In the genomic region with DNA sequence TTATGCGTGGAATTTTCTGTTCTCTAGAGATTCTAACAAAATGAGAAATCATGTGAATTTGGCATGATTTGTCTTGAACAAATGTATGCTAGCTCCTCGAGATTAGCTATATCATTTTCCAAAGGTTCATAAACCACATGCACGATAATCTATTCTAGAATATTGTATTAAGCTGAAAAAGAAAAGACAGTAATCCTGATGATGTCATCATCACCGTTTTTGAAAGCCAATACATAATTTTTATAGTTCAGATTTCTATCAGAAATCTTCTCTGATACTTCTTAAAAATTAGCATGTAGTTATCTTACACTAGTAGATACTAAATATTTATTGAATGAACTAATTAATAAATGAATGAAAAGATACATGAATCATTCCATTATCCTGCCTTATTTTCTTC, we compare ENCODE assay signal across 23 cellular contexts.
DNase-seq lines count a peak whose midpoint lies in the region; ATAC-seq, FAIRE-seq and TF ChIP-seq lines count a peak whose summit lies in the region.
"Had no signal": no experiment of that assay in that cellular context is flagged by ENCODE, and none has a peak within 500 bp of the region (broad histone marks: within the 10 kb centered on the region; RNA-seq: fewer than 3 reads in every experiment).

No MANE protein-coding gene starts in this region.

- no peak overlapping the region for H3K4me3 ChIP-seq in HepG2 (replicated peaks in 1 of 3; ENCODE audit: insufficient read depth in 1 of 3, low read depth in 2 of 3, low read length in 3 of 3)
- H3K4me3 ChIP-seq in right lobe of liver, result no peak overlapping the region
- H3K4me3 ChIP-seq in endothelial cell of umbilical vein (replicated peaks in 1 of 3; ENCODE audit: insufficient read depth in 1 of 3, low read depth in 1 of 3, low read length in 3 of 3), result no peak overlapping the region
- H3K4me3 ChIP-seq: A549; BLaER1 treated with 17β-estradiol and CSF1 and Interleukin-3, amounts not matched to agents 10 nM and 100 nM had no signal

- H3K79me2 ChIP-seq in HepG2 (ENCODE audit: insufficient read depth, low read length) (no peaks in the 10 kb centered on the region), endothelial cell of umbilical vein (ENCODE audit: control insufficient read depth, insufficient read depth, low read length) (no peaks in the 10 kb centered on the region)

- H3K4me2 ChIP-seq in HepG2 (ENCODE audit: low read depth, low read length) (no peak overlapping the region), endothelial cell of umbilical vein (ENCODE audit: insufficient read depth, low read length) (no peak overlapping the region)
- H3K4me2 ChIP-seq: A549; BLaER1 treated with 17β-estradiol and CSF1 and Interleukin-3, amounts not matched to agents 10 nM and 100 nM had no signal

- dilution Hi-C loops in endothelial cell of umbilical vein (cut with MboI; ENCODE audit: extremely low pct_ligation_motif_present, low sequenced_read_pairs), result no loop called here

- WGBS in HepG2 (ENCODE audit: low lambda C conversion rate), result 15% methylated on average over 4 of the region's 4 CpGs
- 53% methylated on average over 4 of the region's 4 CpGs for WGBS in right lobe of liver (ENCODE audit: insufficient coverage, low coverage, low lambda C conversion rate, missing lambda C conversion rate)

- in situ Hi-C loops in HepG2 (cut with HindIII; ENCODE audit: extremely low pct_ligation_motif_present, low pct_unique_long_range_greater_than_20kb), result no loop called here

- H3K9me1 ChIP-seq in endothelial cell of umbilical vein (replicated peaks; ENCODE audit: control insufficient read depth, extremely low read depth, insufficient read depth, low read length), result no peaks in the 10 kb centered on the region

- no TSS peak for BruUV-seq in HepG2 (replicated peaks; lab: Mats Ljungman, UMichigan)
- BruUV-seq in endothelial cell of umbilical vein (replicated peaks; lab: Mats Ljungman, UMichigan), result no TSS peak

- H3K4me1 ChIP-seq in HepG2 (ENCODE audit: insufficient read depth, low read length) (no peaks in the 10 kb centered on the region), right lobe of liver (no peaks in the 10 kb centered on the region), endothelial cell of umbilical vein (ENCODE audit: control insufficient read depth, extremely low read depth, insufficient read depth, low read length) (peaks cover 4% of the 10 kb centered on the region)
- H3K4me1 ChIP-seq: A549; BLaER1 treated with 17β-estradiol and CSF1 and Interleukin-3, amounts not matched to agents 10 nM and 100 nM; Caco-2 had no signal

- CTCF ChIA-PET in HepG2 (lab: Yijun Ruan, JAX; ENCODE audit: low intra/inter-chr PET ratio, low total read pairs) (no interaction called here), endothelial cell of umbilical vein (lab: Charles Lee) (interaction anchor here (0.7 kb wide), 1 partner anchor 13 kb away, joined by 3 read pairs; no protein-coding TSS in a partner anchor)

- no peak for TF ChIP-seq POLR2A in HepG2 (IDR thresholded peaks at IDR 0.05; ENCODE audit: insufficient read depth in 1 of 2, low read depth in 2 of 2, low read length in 2 of 2)
- no peak for TF ChIP-seq POLR2A in right lobe of liver (IDR thresholded peaks at IDR 0.05)
- TF ChIP-seq POLR2A in endothelial cell of umbilical vein (IDR thresholded peaks at IDR 0.05; ENCODE audit: low read depth, low read length), result no peak

- ATAC-seq in HepG2, result no peak
- ATAC-seq in right lobe of liver, result no peak
- ATAC-seq: A549; CD8-positive, alpha-beta T cell had no signal

- no peak for TF ChIP-seq CTCF in HepG2 (CRISPR knock-in tag; IDR thresholded peaks at IDR 0.05)
- no peak for TF ChIP-seq CTCF in right lobe of liver (IDR thresholded peaks at IDR 0.05)
- no peak for TF ChIP-seq CTCF in endothelial cell of umbilical vein (IDR thresholded peaks at IDR 0.05; ENCODE audit: extremely low read depth in 1 of 2, insufficient read depth in 1 of 2, low read depth in 1 of 2, low read length in 2 of 2)
- no peak for TF ChIP-seq CTCF in GM10266 (IDR thresholded peaks at IDR 0.05; ENCODE audit: control insufficient read depth, insufficient read depth, low read depth, missing control alignments)

- intact Hi-C loops in HepG2 (cut with micrococcal nuclease; ENCODE audit: unreplicated experiment), result no loop called here
- intact Hi-C loops in right lobe of liver (cut with DNase I), result no loop called here
- intact Hi-C loops in endothelial cell of umbilical vein (cut with micrococcal nuclease), result no loop called here

- H3K9ac ChIP-seq in HepG2 (ENCODE audit: insufficient read depth, low read depth, low read length) (no peak overlapping the region), endothelial cell of umbilical vein (replicated peaks; ENCODE audit: extremely low read depth, insufficient read depth, low read length) (no peak overlapping the region)
- H3K9ac ChIP-seq: BLaER1 treated with 17β-estradiol and CSF1 and Interleukin-3, amounts not matched to agents 10 nM and 100 nM had no signal

- H3K36me3 ChIP-seq in HepG2 (replicated peaks in 1 of 2; ENCODE audit: control insufficient read depth in 1 of 2, insufficient read depth in 2 of 2, low read length in 2 of 2) (no peaks in the 10 kb centered on the region), right lobe of liver (no peaks in the 10 kb centered on the region), endothelial cell of umbilical vein (ENCODE audit: control insufficient read depth in 2 of 2, extremely low read depth in 1 of 2, insufficient read depth in 2 of 2, low read length in 2 of 2) (no peaks in the 10 kb centered on the region)
- H3K36me3 ChIP-seq: BLaER1 treated with 17β-estradiol and CSF1 and Interleukin-3, amounts not matched to agents 10 nM and 100 nM had no signal

- TF ChIP-seq EP300 in HepG2 (IDR thresholded peaks at IDR 0.05; ENCODE audit: low read depth in 2 of 2, low read length in 2 of 2) (no peak), HepG2 (CRISPR knock-in tag; IDR thresholded peaks at IDR 0.05; ENCODE audit: borderline replicate concordance) (no peak)

- no peaks in the 10 kb centered on the region for H4K20me1 ChIP-seq in HepG2 (ENCODE audit: insufficient read depth, low read length)
- H4K20me1 ChIP-seq in endothelial cell of umbilical vein (replicated peaks; ENCODE audit: control insufficient read depth, extremely low read depth, insufficient read depth, low read length), result no peaks in the 10 kb centered on the region
- H4K20me1 ChIP-seq: BLaER1 treated with 17β-estradiol and CSF1 and Interleukin-3, amounts not matched to agents 10 nM and 100 nM had no signal

- H3K27me3 ChIP-seq in HepG2 (ENCODE audit: control insufficient read depth in 1 of 2, insufficient read depth in 2 of 2, low read length in 2 of 2) (no peaks in the 10 kb centered on the region), right lobe of liver (no peaks in the 10 kb centered on the region), endothelial cell of umbilical vein (ENCODE audit: control insufficient read depth in 2 of 2, insufficient read depth in 2 of 2, low read length in 2 of 2) (no peaks in the 10 kb centered on the region)
- H3K27me3 ChIP-seq: BLaER1 treated with 17β-estradiol and CSF1 and Interleukin-3, amounts not matched to agents 10 nM and 100 nM had no signal

- H2AFZ ChIP-seq in HepG2 (ENCODE audit: low read length) (no peak overlapping the region), endothelial cell of umbilical vein (ENCODE audit: low read depth, low read length) (no peak overlapping the region)

- H3K27ac ChIP-seq in HepG2 (ENCODE audit: extremely low read length, insufficient read depth, low read length) (no peak overlapping the region), right lobe of liver (no peak overlapping the region), endothelial cell of umbilical vein (ENCODE audit: insufficient read depth, low read depth, low read length) (no peak overlapping the region)
- H3K27ac ChIP-seq: 22Rv1; A549; BLaER1 treated with 17β-estradiol and CSF1 and Interleukin-3, amounts not matched to agents 10 nM and 100 nM; C4-2B had no signal

- no peak for DNase-seq in HepG2 (ENCODE audit: low spot score)
- no peak for DNase-seq in right lobe of liver
- no peak for DNase-seq in endothelial cell of umbilical vein (ENCODE audit: low read depth, low spot score)
- DNase-seq in D341Med (ENCODE audit: low spot score), result no peak
- DNase-seq in GM10266 (ENCODE audit: extremely low spot score), result no peak
- DNase-seq: AML-193; Caco-2; Calu3; CD4-positive, alpha-beta T cell; CD8-positive, alpha-beta T cell; DMS 273 treated with DMSO at 0.1 percent for 48 hours; DMS153; DMS53; DMS79; DND-41; EL; GDM1 had no signal

- POLR2A ChIA-PET in HepG2 (lab: Yijun Ruan, JAX), result no interaction called here
- POLR2A ChIA-PET in endothelial cell of umbilical vein (lab: Charles Lee), result no interaction called here

- H3K9me3 ChIP-seq in HepG2 (ENCODE audit: low read length) (no peaks in the 10 kb centered on the region), right lobe of liver (no peaks in the 10 kb centered on the region), endothelial cell of umbilical vein (replicated peaks; ENCODE audit: control insufficient read depth, insufficient read depth, low read length) (no peaks in the 10 kb centered on the region)
- H3K9me3 ChIP-seq: A549, Caco-2 had no signal

- FAIRE-seq in HepG2 (lab: Jason Lieb, UNC) (no peak), endothelial cell of umbilical vein (lab: Jason Lieb, UNC) (no peak)
- FAIRE-seq: A549, GM12891, GM19239 had no signal

- no peak for TF ChIP-seq RAD21 in HepG2 (CRISPR knock-in tag; IDR thresholded peaks at IDR 0.05)

TF ChIP-seq in HepG2, 621 proteins besides CTCF, POLR2A, EP300 and RAD21 (continues in another document):
- TF ChIP-seq ZNF441 (CRISPR knock-in tag; IDR thresholded peaks at IDR 0.05; ENCODE audit: borderline replicate concordance), result no peak
- TF ChIP-seq ISL2 (CRISPR knock-in tag; IDR thresholded peaks at IDR 0.05), result no peak
- no peak for TF ChIP-seq TAF1 (CRISPR knock-in tag; IDR thresholded peaks at IDR 0.05)
- TF ChIP-seq ATF7 (IDR thresholded peaks at IDR 0.05), result peak; percentile 98
- no peak for TF ChIP-seq ATF7 (CRISPR knock-in tag; IDR thresholded peaks at IDR 0.05)

TF ChIP-seq in endothelial cell of umbilical vein, 7 proteins besides CTCF, POLR2A, EP300 and RAD21:
- TF ChIP-seq POLR2AphosphoS5 (IDR thresholded peaks at IDR 0.05; ENCODE audit: insufficient read depth, low read depth, low read length), result no peak
- peak; percentile 13 for TF ChIP-seq JUN (IDR thresholded peaks at IDR 0.05; ENCODE audit: borderline replicate concordance, insufficient read depth, insufficient read length, low read depth)
